In the genomic region with DNA sequence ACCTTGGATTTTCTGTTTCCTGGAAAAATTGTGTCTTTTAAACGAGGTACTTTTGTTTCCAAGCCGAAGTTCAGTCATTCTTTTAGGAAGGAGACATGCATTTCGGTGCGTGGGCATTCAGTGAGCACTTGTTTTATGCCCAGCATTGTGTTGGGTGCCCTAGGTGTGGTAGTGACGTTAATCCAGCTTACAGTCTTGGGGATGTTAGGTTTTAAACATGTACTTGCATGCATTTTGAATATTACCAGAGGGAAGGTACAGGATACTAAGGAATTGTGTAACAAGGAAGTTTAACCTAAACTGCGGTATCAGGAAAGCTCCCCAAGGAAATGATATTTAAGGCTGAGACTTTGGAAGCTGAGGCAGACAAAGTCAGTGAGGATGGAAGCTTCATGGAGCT, we compare ENCODE assay signal across 12 cellular contexts.
A peak's percentile ranks its signal among the peaks of the same experiment; 100 is the strongest.
DNase-seq lines count a peak whose midpoint lies in the region; ATAC-seq and TF ChIP-seq lines count a peak whose summit lies in the region.
"Had no signal": no experiment of that assay in that cellular context is flagged by ENCODE, and none has a peak within 500 bp of the region (broad histone marks: within the 10 kb centered on the region; RNA-seq: fewer than 3 reads in every experiment).

No MANE protein-coding gene starts in this region.

- H3K4me1 Mint-ChIP-seq in chondrocyte (ENCODE audit: low read depth): peaks cover 72% of the 10 kb centered on the region

- H3K27me3 ChIP-seq in BLaER1: no peaks in the 10 kb centered on the region
- no peaks in the 10 kb centered on the region for H3K27me3 ChIP-seq in neural cell (ENCODE audit: insufficient read depth, low read depth, low read length)

- H2AFZ ChIP-seq in neural cell (ENCODE audit: low read depth, low read length): no peak overlapping the region

- DNase-seq in LNCaP clone FGC (ENCODE audit: low read depth): no peak
- no peak for DNase-seq in chondrocyte (ENCODE audit: low spot score)
- no peak for DNase-seq in stimulated activated CD4-positive, alpha-beta T cell treated with anti-CD3 and anti-CD28 coated beads, Interleukin-12 subunit alpha, Interleukin-12 subunit beta, amount 100 ng/mL, for 4 hours
- DNase-seq: activated CD4-positive, alpha-beta T cell treated with anti-CD3 and anti-CD28 coated beads for 4 hours; NCI-H146 had no signal

- H3K9ac ChIP-seq in BLaER1 (0 out of 2 replicates have a peak overlapping the region, but pooled peaks have one; percentile 23), neural cell (ENCODE audit: low read length) (no peak overlapping the region)

- H4K20me1 ChIP-seq in BLaER1 (peaks cover 100% of the 10 kb centered on the region), neural cell (ENCODE audit: insufficient read depth) (no peaks in the 10 kb centered on the region)

- H3K4me1 ChIP-seq in BLaER1: peaks cover 55% of the 10 kb centered on the region

- TF ChIP-seq RAD21 in neural cell (conservative IDR thresholded peaks at IDR 0.05): no peak

- no peak for TF ChIP-seq EP300 in neural cell (conservative IDR thresholded peaks at IDR 0.05; ENCODE audit: poor library complexity, severe bottlenecking)

- peak overlapping the region; percentile 85 for H3K27ac Mint-ChIP-seq in chondrocyte (ENCODE audit: unreplicated experiment)
- H3K27ac Mint-ChIP-seq: B cell had no signal

- TF ChIP-seq CTCF in LNCaP clone FGC (IDR thresholded peaks at IDR 0.05; ENCODE audit: control insufficient read depth, extremely low read depth, insufficient read depth) (no peak), chondrocyte (IDR thresholded peaks at IDR 0.05) (no peak), neural cell (IDR thresholded peaks at IDR 0.05; ENCODE audit: poor library complexity, severe bottlenecking) (no peak)

- H3K9me3 ChIP-seq in BLaER1 (no peaks in the 10 kb centered on the region), neural cell (ENCODE audit: low read length) (no peaks in the 10 kb centered on the region)
- H3K9me3 ChIP-seq: HAP-1 had no signal

- H3K9me3 Mint-ChIP-seq in chondrocyte (ENCODE audit: low read depth): no peaks in the 10 kb centered on the region

- no peaks in the 10 kb centered on the region for H3K27me3 Mint-ChIP-seq in chondrocyte (ENCODE audit: low read depth)
- H3K27me3 Mint-ChIP-seq: B cell had no signal

- H3K36me3 Mint-ChIP-seq in chondrocyte (ENCODE audit: low read depth): peaks cover 2% of the 10 kb centered on the region

- no peaks in the 10 kb centered on the region for H3F3A ChIP-seq in neural cell (ENCODE audit: insufficient read depth, low read length, poor library complexity, severe bottlenecking)

- H3K27ac ChIP-seq in BLaER1 (no peak overlapping the region), neural cell (ENCODE audit: low read length) (peak overlapping the region; percentile 73)

- ATAC-seq in HG02623 (IDR thresholded peaks at IDR 0.05; ENCODE audit: unreplicated experiment): no peak
- ATAC-seq in GM19397 (IDR thresholded peaks at IDR 0.05; ENCODE audit: unreplicated experiment): no peak
- ATAC-seq in HG03342 (IDR thresholded peaks at IDR 0.05; ENCODE audit: unreplicated experiment): no peak

- no peaks in the 10 kb centered on the region for H3K9me2 ChIP-seq in neural cell (ENCODE audit: insufficient read depth, low read length)

- peaks cover 74% of the 10 kb centered on the region for H3K79me2 ChIP-seq in neural cell (replicated peaks; ENCODE audit: insufficient read depth, low read length)

- H3K36me3 ChIP-seq in BLaER1: peaks cover 65% of the 10 kb centered on the region
- H3K36me3 ChIP-seq in neural cell (ENCODE audit: insufficient read depth, low read length): peaks cover 6% of the 10 kb centered on the region

- H3K4me3 ChIP-seq in BLaER1: no peak overlapping the region
- H3K4me3 ChIP-seq in LNCaP clone FGC (ENCODE audit: low read depth, low read length): peak overlapping the region; percentile 4; the same call in 1 of the 2 replicates
- peak overlapping the region; percentile 46 for H3K4me3 ChIP-seq in neural cell (ENCODE audit: low read length)
- H3K4me3 ChIP-seq: HAP-1 had no signal

- H3K4me3 Mint-ChIP-seq in chondrocyte (ENCODE audit: unreplicated experiment): no peak overlapping the region
- H3K4me3 Mint-ChIP-seq: B cell had no signal

- H3K4me2 ChIP-seq in BLaER1 (peak overlapping the region; percentile 50), neural cell (ENCODE audit: low read length) (peak overlapping the region; percentile 40)

TF ChIP-seq in neural cell, 6 proteins besides CTCF, POLR2A, EP300 and RAD21:
- TF ChIP-seq, protein P1, sequence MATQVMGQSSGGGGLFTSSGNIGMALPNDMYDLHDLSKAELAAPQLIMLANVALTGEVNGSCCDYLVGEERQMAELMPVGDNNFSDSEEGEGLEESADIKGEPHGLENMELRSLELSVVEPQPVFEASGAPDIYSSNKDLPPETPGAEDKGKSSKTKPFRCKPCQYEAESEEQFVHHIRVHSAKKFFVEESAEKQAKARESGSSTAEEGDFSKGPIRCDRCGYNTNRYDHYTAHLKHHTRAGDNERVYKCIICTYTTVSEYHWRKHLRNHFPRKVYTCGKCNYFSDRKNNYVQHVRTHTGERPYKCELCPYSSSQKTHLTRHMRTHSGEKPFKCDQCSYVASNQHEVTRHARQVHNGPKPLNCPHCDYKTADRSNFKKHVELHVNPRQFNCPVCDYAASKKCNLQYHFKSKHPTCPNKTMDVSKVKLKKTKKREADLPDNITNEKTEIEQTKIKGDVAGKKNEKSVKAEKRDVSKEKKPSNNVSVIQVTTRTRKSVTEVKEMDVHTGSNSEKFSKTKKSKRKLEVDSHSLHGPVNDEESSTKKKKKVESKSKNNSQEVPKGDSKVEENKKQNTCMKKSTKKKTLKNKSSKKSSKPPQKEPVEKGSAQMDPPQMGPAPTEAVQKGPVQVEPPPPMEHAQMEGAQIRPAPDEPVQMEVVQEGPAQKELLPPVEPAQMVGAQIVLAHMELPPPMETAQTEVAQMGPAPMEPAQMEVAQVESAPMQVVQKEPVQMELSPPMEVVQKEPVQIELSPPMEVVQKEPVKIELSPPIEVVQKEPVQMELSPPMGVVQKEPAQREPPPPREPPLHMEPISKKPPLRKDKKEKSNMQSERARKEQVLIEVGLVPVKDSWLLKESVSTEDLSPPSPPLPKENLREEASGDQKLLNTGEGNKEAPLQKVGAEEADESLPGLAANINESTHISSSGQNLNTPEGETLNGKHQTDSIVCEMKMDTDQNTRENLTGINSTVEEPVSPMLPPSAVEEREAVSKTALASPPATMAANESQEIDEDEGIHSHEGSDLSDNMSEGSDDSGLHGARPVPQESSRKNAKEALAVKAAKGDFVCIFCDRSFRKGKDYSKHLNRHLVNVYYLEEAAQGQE (IDR thresholded peaks at IDR 0.05; ENCODE audit: borderline replicate concordance): no peak
- TF ChIP-seq EZH2 (IDR thresholded peaks at IDR 0.05; ENCODE audit: borderline replicate concordance, insufficient read depth, low read length, poor library complexity, severe bottlenecking) (no peak), POLR2AphosphoS5 (IDR thresholded peaks at IDR 0.05) (no peak), TAF1 (IDR thresholded peaks at IDR 0.05; ENCODE audit: low read depth) (no peak), SMC3 (conservative IDR thresholded peaks at IDR 0.05; ENCODE audit: poor library complexity) (no peak), MXI1 (conservative IDR thresholded peaks at IDR 0.05; ENCODE audit: poor library complexity, severe bottlenecking) (no peak)
